8 cellular contexts compared by ENCODE assay signal in the genomic region with DNA sequence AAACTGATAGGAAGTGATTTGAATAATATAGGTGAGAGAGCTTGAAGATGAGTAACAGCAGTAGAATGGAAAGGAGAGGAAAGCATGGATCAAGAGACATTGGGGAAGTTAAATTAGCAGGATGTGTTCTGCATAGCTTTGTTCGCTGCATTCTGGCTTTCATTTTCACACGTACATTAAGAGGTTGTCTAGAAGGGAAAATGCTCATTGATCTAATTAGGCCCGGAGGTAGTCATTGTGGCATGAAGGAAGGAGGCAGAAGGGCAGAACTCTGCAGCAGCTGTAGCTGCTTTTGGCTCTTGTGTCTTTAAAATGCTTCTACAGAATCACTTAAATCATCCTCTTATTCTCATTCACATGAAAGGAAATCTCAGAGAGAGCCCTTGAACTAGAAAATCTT. TPM values are rescaled to one million over a fixed set of nuclear protein-coding genes. Genes with fewer than 3 reads are reported as not detected.
DNase-seq lines count a peak whose midpoint lies in the region; ATAC-seq and TF ChIP-seq lines count a peak whose summit lies in the region.

No MANE protein-coding gene starts in this region.

- H3K4me3 ChIP-seq in OCI-LY3 (ENCODE audit: low read length) (peak overlapping the region; percentile 36; the same call in 1 of the 2 replicates), mucosa of descending colon (no peak overlapping the region), heart left ventricle (no peak overlapping the region), endodermal cell (ENCODE audit: low read length) (no peak overlapping the region)

- H3K27me3 Mint-ChIP-seq in endodermal cell (ENCODE audit: insufficient read depth), result no peaks in the 10 kb centered on the region

- H3K9me3 ChIP-seq in OCI-LY3 (ENCODE audit: insufficient read depth, low read length) (no peaks in the 10 kb centered on the region; the same call in 1 of the 2 replicates), mucosa of descending colon (no peaks in the 10 kb centered on the region), heart left ventricle (no peaks in the 10 kb centered on the region), endodermal cell (ENCODE audit: control insufficient read depth, low read length) (peaks cover 5% of the 10 kb centered on the region)

- H4K20me1 ChIP-seq in OCI-LY3 (ENCODE audit: insufficient read depth, low read length), result no peaks in the 10 kb centered on the region

- H3K36me3 Mint-ChIP-seq in endodermal cell (ENCODE audit: low read depth), result no peaks in the 10 kb centered on the region

- intact Hi-C loops in mucosa of descending colon (cut with DNase I, micrococcal nuclease) (no loop called here), heart left ventricle (cut with DNase I) (loop anchor here in 1 of 10 donors (5.0 kb wide), 1 partner anchor 362 kb away; no protein-coding TSS in a partner anchor)

- H3K27me3 ChIP-seq in OCI-LY3 (ENCODE audit: low read depth, low read length) (no peaks in the 10 kb centered on the region), heart left ventricle (no peaks in the 10 kb centered on the region), endodermal cell (ENCODE audit: control insufficient read depth, insufficient read depth, low read length, poor library complexity, severe bottlenecking) (no peaks in the 10 kb centered on the region)

- H3K4me2 ChIP-seq in OCI-LY3 (ENCODE audit: low read length), result peak overlapping the region; percentile 45

- H3K27ac ChIP-seq in OCI-LY3 (ENCODE audit: low read length), result no peak overlapping the region
- no peak overlapping the region for H3K27ac ChIP-seq in heart left ventricle
- H3K27ac ChIP-seq in endodermal cell (ENCODE audit: low read depth, low read length), result no peak overlapping the region

- peaks cover 6% of the 10 kb centered on the region for H3K9me3 Mint-ChIP-seq in endodermal cell

- TF ChIP-seq CTCF in OCI-LY3 (IDR thresholded peaks at IDR 0.05; ENCODE audit: low read depth, low read length) (no peak), mucosa of descending colon (IDR thresholded peaks at IDR 0.05) (no peak), heart left ventricle (IDR thresholded peaks at IDR 0.05) (no peak), endodermal cell (conservative IDR thresholded peaks at IDR 0.05) (no peak)

- H3K36me3 ChIP-seq in OCI-LY3 (replicated peaks; ENCODE audit: low read depth, low read length) (no peaks in the 10 kb centered on the region), mucosa of descending colon (ENCODE audit: low read depth) (no peaks in the 10 kb centered on the region), heart left ventricle (no peaks in the 10 kb centered on the region), endodermal cell (ENCODE audit: control insufficient read depth, insufficient read depth, low read length) (no peaks in the 10 kb centered on the region)

- no peak overlapping the region for H3K4me3 Mint-ChIP-seq in endodermal cell

- 51 to 60% (median 56%) methylated on average over 3 of the region's 3 CpGs for WGBS in heart left ventricle, 4 donors
- WGBS in endodermal cell (ENCODE audit: insufficient coverage in 1 of 2, insufficient read length in 1 of 2), 2 experiments, result 75 to 90% methylated on average over 2 to 3 of the region's 3 CpGs

- no peak overlapping the region for H3K27ac Mint-ChIP-seq in endodermal cell

- H2AFZ ChIP-seq in OCI-LY3 (ENCODE audit: low read depth, low read length), result no peak overlapping the region

- no peak for TF ChIP-seq POLR2A in heart left ventricle (IDR thresholded peaks at IDR 0.05)

- H3K4me1 ChIP-seq in OCI-LY3 (ENCODE audit: low read length) (peaks cover 13% of the 10 kb centered on the region), mucosa of descending colon (ENCODE audit: low read depth) (no peaks in the 10 kb centered on the region), heart left ventricle (peaks cover 0 to 5% (median 0%) of the 10 kb centered on the region in 12 donors), endodermal cell (ENCODE audit: control insufficient read depth, insufficient read depth, low read length) (no peaks in the 10 kb centered on the region)

- H3K79me2 ChIP-seq in OCI-LY3 (ENCODE audit: low read length), result no peaks in the 10 kb centered on the region

- ATAC-seq in GM19023 (IDR thresholded peaks at IDR 0.05; ENCODE audit: unreplicated experiment) (peak; percentile 74), HG02588 (IDR thresholded peaks at IDR 0.05; ENCODE audit: unreplicated experiment) (peak; percentile 66), mucosa of descending colon (peak; percentile 29), heart left ventricle (no peak)

- DNase-seq in mucosa of descending colon (no peak), NCI-H446 treated with DMSO at 0.1 percent for 48 hours (lab: John Stamatoyannopoulos, UW) (no peak), heart left ventricle (no peak), endodermal cell (no peak)
- DNase-seq in stimulated activated CD4-positive, alpha-beta T cell treated with anti-CD3 and anti-CD28 coated beads, Interleukin-4, amount 100 ng/mL, for 24 hours, result no peak

- H3K4me1 Mint-ChIP-seq in endodermal cell, result peaks cover 3% of the 10 kb centered on the region

- H3K9ac ChIP-seq in OCI-LY3 (ENCODE audit: low read length) (no peak overlapping the region), endodermal cell (ENCODE audit: extremely low read depth, low read length, poor library complexity, severe bottlenecking) (no peak overlapping the region)

RNA-seq across cellular contexts. Expression of a gene that starts 40.3 kb away (rescaled TPM):
- total RNA-seq in mucosa of descending colon (10 to 100 TPM in 1 of 3 donors, 1 to 10 TPM in 1, under 1 TPM in 1; 0.65 to 13.5 (median 1.2) TPM), heart left ventricle (1 to 10 TPM; 1.8 to 3.5 (median 2.6) TPM), endodermal cell (under 1 TPM; 0.49 to 0.81 TPM)
- polyA plus RNA-seq in heart left ventricle, result 1 to 10 TPM; 1.1 to 2.0 TPM
- polyA plus RNA-seq in endodermal cell (2013, experiment 1 of 2), result 0.36 TPM
- polyA plus RNA-seq in endodermal cell (2013, experiment 2 of 2), result 0.50 TPM

Comparison
In these comparisons a context has a peak if more than half of its experiments do, and no peak if none do; other contexts are left out.
1. ATAC-seq: peak in GM19023 (single experiment), HG02588 (single experiment) and mucosa of descending colon (single experiment); none in heart left ventricle (0 of 4).